Comparison of ENCODE assay signal across 8 cellular contexts in the genomic region with DNA sequence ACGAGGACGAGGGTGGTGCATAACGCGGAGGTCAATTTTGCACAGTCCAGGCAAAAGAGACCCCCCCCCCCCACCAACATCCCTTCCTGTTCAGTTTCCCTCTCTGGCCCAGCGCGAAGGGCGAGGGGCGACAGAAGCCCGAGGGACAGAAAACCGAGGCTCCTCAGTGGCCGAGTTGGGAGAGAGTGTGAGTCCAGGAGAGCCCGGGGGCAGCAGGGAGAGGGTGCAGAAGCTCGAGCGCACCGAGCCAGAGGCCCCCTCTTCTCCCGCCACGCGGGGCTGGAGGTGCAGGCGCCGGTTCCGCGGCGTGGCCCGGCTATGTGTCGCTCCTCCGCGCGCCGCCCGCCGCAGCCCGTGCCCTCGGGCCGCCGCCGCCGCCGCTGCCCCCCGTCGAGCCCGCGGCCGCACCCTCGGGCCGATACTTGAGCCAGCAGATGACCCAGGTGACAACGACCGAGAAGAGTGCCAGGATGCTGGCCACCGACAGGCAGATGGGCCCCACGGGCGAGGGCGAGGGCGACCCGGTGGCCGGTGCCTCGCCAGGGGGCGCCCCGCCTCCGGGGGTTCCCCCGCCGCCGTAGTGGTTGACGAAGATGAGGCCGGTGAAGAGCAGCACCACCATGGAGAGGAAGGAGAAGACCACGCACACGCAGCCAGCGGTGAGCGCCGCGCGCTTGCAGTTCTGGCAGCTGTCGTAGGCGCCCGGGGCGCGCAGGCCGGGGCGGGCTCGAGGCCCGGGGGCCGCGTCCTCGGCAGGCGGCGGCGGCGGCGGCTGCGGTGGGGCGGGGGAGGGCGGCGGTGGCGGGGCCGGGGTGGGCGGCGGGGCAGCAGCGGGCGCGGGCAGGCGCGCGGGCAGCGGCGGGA. TPM values are rescaled to one million over a fixed set of nuclear protein-coding genes. Genes with fewer than 3 reads are reported as not detected.
DNase-seq lines count a peak whose midpoint lies in the region; ATAC-seq and TF ChIP-seq lines count a peak whose summit lies in the region.

No MANE protein-coding gene starts in this region.

- intact Hi-C loops in mucosa of descending colon (cut with DNase I, micrococcal nuclease) (loop anchor here (5.0 kb wide), 1 partner anchor 243 kb away; no protein-coding TSS in a partner anchor), aorta (cut with DNase I) (no loop called here)

- TF ChIP-seq CTCF in RWPE2 (IDR thresholded peaks at IDR 0.05; ENCODE audit: poor library complexity, severe bottlenecking) (no peak), mucosa of descending colon (IDR thresholded peaks at IDR 0.05) (no peak)

- H3K4me1 ChIP-seq in RWPE2 (ENCODE audit: insufficient read depth, poor library complexity, severe bottlenecking) (peaks cover 2% of the 10 kb centered on the region), mucosa of descending colon (ENCODE audit: low read depth) (peaks cover 21% of the 10 kb centered on the region), aorta (ENCODE audit: control insufficient read depth in 1 of 2, insufficient read depth in 2 of 2, low read length in 2 of 2) (no peaks in the 10 kb centered on the region)

- H3K4me3 ChIP-seq in GM08714 (ENCODE audit: low read length) (peak overlapping the region; percentile 65), RWPE2 (ENCODE audit: severe bottlenecking) (peak overlapping the region; percentile 27), mucosa of descending colon (no peak overlapping the region), aorta (ENCODE audit: low read length in 2 of 2) (peak overlapping the region; percentile 23 to 37)

- 2% methylated on average over 47 to 103 of the region's 103 CpGs for WGBS in aorta, 2 donors

- no peak for DNase-seq in RWPE2 (ENCODE audit: low spot score)
- peak; percentile 81 for DNase-seq in ecto neural progenitor cell (ENCODE audit: low spot score)
- peak in 2 of 3 donors; percentile 58 to 62 for DNase-seq in mucosa of descending colon
- peak in 1 of 2 donors; percentile 77 for DNase-seq in aorta
- no peak for DNase-seq in OCI-M2 (lab: John Stamatoyannopoulos, UW; ENCODE audit: unreplicated experiment)

- H3K27me3 ChIP-seq in RWPE2 (ENCODE audit: insufficient read depth, poor library complexity, severe bottlenecking): peaks cover 79% of the 10 kb centered on the region
- H3K27me3 ChIP-seq in aorta (ENCODE audit: control insufficient read depth in 1 of 2, insufficient read depth in 2 of 2, low read length in 1 of 2): no peaks in the 10 kb centered on the region

- H3K9me3 ChIP-seq in RWPE2 (ENCODE audit: severe bottlenecking) (no peaks in the 10 kb centered on the region), mucosa of descending colon (no peaks in the 10 kb centered on the region), aorta (ENCODE audit: control insufficient read depth, low read length) (no peaks in the 10 kb centered on the region)

- H3K27ac ChIP-seq in RWPE2 (ENCODE audit: poor library complexity, severe bottlenecking) (no peak overlapping the region), aorta (ENCODE audit: low read depth in 1 of 2, low read length in 2 of 2) (no peak overlapping the region)

- ATAC-seq in GM21381 (IDR thresholded peaks at IDR 0.05; ENCODE audit: unreplicated experiment) (peak; percentile 37), HG03571 (IDR thresholded peaks at IDR 0.05; ENCODE audit: unreplicated experiment) (peak; percentile 35), RWPE2 (ENCODE audit: low read depth) (0 out of 3 replicates have a peak, but pooled peaks have one; percentile 26), mucosa of descending colon (peak; percentile 13), aorta (ENCODE audit: low FRiP score) (no peak)

- H3K36me3 ChIP-seq in RWPE2 (ENCODE audit: low read depth) (no peaks in the 10 kb centered on the region), mucosa of descending colon (ENCODE audit: low read depth) (no peaks in the 10 kb centered on the region), aorta (ENCODE audit: control insufficient read depth in 1 of 2, insufficient read depth in 2 of 2, low read length in 1 of 2) (no peaks in the 10 kb centered on the region)

RNA-seq across cellular contexts. Expression of a gene that starts 20.1 kb away (rescaled TPM):
- total RNA-seq in mucosa of descending colon (not detected), aorta (under 1 TPM in 1 of 2 donors, not detected in 1; 0.60 TPM)
- not detected for polyA plus RNA-seq in aorta

Comparison
In these comparisons a context has a peak if more than half of its experiments do, and no peak if none do; other contexts are left out.
1. DNase-seq: peak in ecto neural progenitor cell (single experiment) and mucosa of descending colon (2 of 3); none in RWPE2 (single experiment) and OCI-M2 (single experiment).
2. intact Hi-C loops: an anchor here in mucosa of descending colon (5.0 kb wide); none called in aorta.